ENCODE assay signal across 8 cellular contexts in genomic region chr7:33128631-33128989, GRCh38. TPM values are rescaled to one million over a fixed set of nuclear protein-coding genes. Genes with fewer than 3 reads are reported as not detected.
DNase-seq lines count a peak whose midpoint lies in the region; ATAC-seq and TF ChIP-seq lines count a peak whose summit lies in the region.

No MANE protein-coding gene starts in this region.

- H3K9me3 ChIP-seq in heart left ventricle: no peaks in the 10 kb centered on the region
- H3K9me3 ChIP-seq in breast epithelium: no peaks in the 10 kb centered on the region

- peak overlapping the region; percentile 94 for H3K9ac ChIP-seq in mesendoderm (ENCODE audit: low read length)

- H3K23ac ChIP-seq in mesendoderm (ENCODE audit: low read length): no peak overlapping the region

- H2BK5ac ChIP-seq in mesendoderm (ENCODE audit: low read length): no peak overlapping the region

- H3K4me1 ChIP-seq in heart left ventricle (peaks cover 0 to 25% (median 11%) of the 10 kb centered on the region in 12 donors), breast epithelium (no peaks in the 10 kb centered on the region), mesendoderm (ENCODE audit: control insufficient read depth, low read depth, low read length) (no peaks in the 10 kb centered on the region), urinary bladder (ENCODE audit: insufficient read depth) (no peaks in the 10 kb centered on the region)

- WGBS in heart left ventricle, 4 donors: 0 to 1% (median 0%) methylated on average over 3 of the region's 3 CpGs
- no CpG with 5 or more reads among the region's 3 CpGs for WGBS in mesendoderm (ENCODE audit: extremely low coverage, insufficient coverage, low lambda C conversion rate)
- WGBS in urinary bladder: 0% methylated on average over 3 of the region's 3 CpGs

- no peak overlapping the region for H4K8ac ChIP-seq in mesendoderm (ENCODE audit: low read depth, low read length)

- no peaks in the 10 kb centered on the region for H3K79me1 ChIP-seq in mesendoderm (ENCODE audit: low read length)

- no peak overlapping the region for H2BK120ac ChIP-seq in mesendoderm (ENCODE audit: low read depth, low read length)

- no peak for TF ChIP-seq POLR2A in heart left ventricle (IDR thresholded peaks at IDR 0.05)
- no peak for TF ChIP-seq POLR2A in breast epithelium (IDR thresholded peaks at IDR 0.05)

- peak overlapping the region; percentile 54 to 82 (median 72) for H3K4me3 ChIP-seq in heart left ventricle
- H3K4me3 ChIP-seq in breast epithelium: peak overlapping the region; percentile 65 to 83 (median 76)
- peak overlapping the region; percentile 62 for H3K4me3 ChIP-seq in mesendoderm (ENCODE audit: low read length)
- H3K4me3 ChIP-seq in urinary bladder (ENCODE audit: low read depth, low read length): peak overlapping the region; percentile 67

- H2AK5ac ChIP-seq in mesendoderm (ENCODE audit: low read length): no peak overlapping the region

- intact Hi-C loops in heart left ventricle (cut with DNase I): loop anchor here in 2 of 10 donors (2.0 to 5.0 kb wide), 2 partner anchors 66 kb away; partner anchors contain the start of gene NT5C3A (in 2 of the 2)
- intact Hi-C loops in Right ventricle myocardium superior (cut with DNase I): no loop called here
- intact Hi-C loops in breast epithelium (cut with DNase I; ENCODE audit: low total_unique reads): no loop called here

- no peak overlapping the region for H4K5ac ChIP-seq in mesendoderm (ENCODE audit: low read length)

- H3K36me3 ChIP-seq in heart left ventricle (no peaks in the 10 kb centered on the region), breast epithelium (no peaks in the 10 kb centered on the region), mesendoderm (ENCODE audit: control insufficient read depth, insufficient read depth, low read length) (no peaks in the 10 kb centered on the region), urinary bladder (ENCODE audit: insufficient read depth) (no peaks in the 10 kb centered on the region)

- H3K79me2 ChIP-seq in mesendoderm (ENCODE audit: control insufficient read depth, insufficient read depth, low read length): no peaks in the 10 kb centered on the region

- peak overlapping the region; percentile 83 for H3K4me2 ChIP-seq in mesendoderm (ENCODE audit: low read length)

- peak overlapping the region; percentile 56 to 89 (median 86) for H3K27ac ChIP-seq in heart left ventricle
- H3K27ac ChIP-seq in breast epithelium: peak overlapping the region; percentile 85 to 90
- no peak overlapping the region for H3K27ac ChIP-seq in mesendoderm (ENCODE audit: low read depth, low read length)
- peak overlapping the region; percentile 82 for H3K27ac ChIP-seq in urinary bladder (ENCODE audit: low read depth)

- no peak overlapping the region for H2BK15ac ChIP-seq in mesendoderm (replicated peaks; ENCODE audit: low read depth)

- TF ChIP-seq CTCF in heart left ventricle (IDR thresholded peaks at IDR 0.05): no peak
- TF ChIP-seq CTCF in breast epithelium (IDR thresholded peaks at IDR 0.05): no peak

- H3K27me3 ChIP-seq in heart left ventricle (no peaks in the 10 kb centered on the region), breast epithelium (no peaks in the 10 kb centered on the region), mesendoderm (ENCODE audit: insufficient read depth, low read length, poor library complexity) (no peaks in the 10 kb centered on the region)

- H3K4ac ChIP-seq in mesendoderm (ENCODE audit: low read depth, low read length): no peak overlapping the region

- peak overlapping the region; percentile 72 for H3K18ac ChIP-seq in mesendoderm (ENCODE audit: low read length)

- H3K56ac ChIP-seq in mesendoderm (ENCODE audit: low read length): peak overlapping the region; percentile 92

- ATAC-seq in heart left ventricle (no peak), Right ventricle myocardium superior (ENCODE audit: poor library complexity) (no peak), HG03469 (IDR thresholded peaks at IDR 0.05; ENCODE audit: unreplicated experiment) (no peak)

- DNase-seq in heart left ventricle (no peak), Right ventricle myocardium superior (no peak), breast epithelium (ENCODE audit: low spot score in 2 of 2) (no peak), mesendoderm (no peak), NCI-H2081 (lab: John Stamatoyannopoulos, UW) (no peak), AG08396 (ENCODE audit: low spot score) (no peak)

RNA-seq across cellular contexts. Expression of gene BBS9, which starts 0.8 kb away (rescaled TPM):
- total RNA-seq in heart left ventricle (10 to 100 TPM in 8 of 9 donors, 1 to 10 TPM in 1; 8.4 to 29.3 (median 11.4) TPM), Right ventricle myocardium superior (8.7 TPM), breast epithelium (10 to 100 TPM; 27.4 to 49.5 (median 43.6) TPM), urinary bladder (72.8 TPM)
- polyA plus RNA-seq in heart left ventricle (1 to 10 TPM; 7.4 to 7.5 TPM), urinary bladder (7.3 TPM)
- polyA plus RNA-seq in mesendoderm (2013, experiment 1 of 2): 14.5 TPM
- 15.4 TPM for polyA plus RNA-seq in mesendoderm (2013, experiment 2 of 2)

RNA-seq across cellular contexts. Expression of gene RP9, which starts 19.4 kb away (rescaled TPM):
- 10 to 100 TPM; 12.4 to 25.9 (median 18.0) TPM for total RNA-seq in heart left ventricle
- 10 to 100 TPM; 13.3 to 31.7 TPM for polyA plus RNA-seq in heart left ventricle
- total RNA-seq in Right ventricle myocardium superior: 20.1 TPM
- 10 to 100 TPM in 2 of 3 donors, 1 to 10 TPM in 1; 8.5 to 17.0 (median 13.4) TPM for total RNA-seq in breast epithelium
- 26.3 TPM for polyA plus RNA-seq in mesendoderm (2013, experiment 1 of 2)
- polyA plus RNA-seq in mesendoderm (2013, experiment 2 of 2): 26.9 TPM
- 7.8 TPM for total RNA-seq in urinary bladder
- polyA plus RNA-seq in urinary bladder: 10.1 TPM
